ENCODE assay signal across 16 cellular contexts in the genomic region with DNA sequence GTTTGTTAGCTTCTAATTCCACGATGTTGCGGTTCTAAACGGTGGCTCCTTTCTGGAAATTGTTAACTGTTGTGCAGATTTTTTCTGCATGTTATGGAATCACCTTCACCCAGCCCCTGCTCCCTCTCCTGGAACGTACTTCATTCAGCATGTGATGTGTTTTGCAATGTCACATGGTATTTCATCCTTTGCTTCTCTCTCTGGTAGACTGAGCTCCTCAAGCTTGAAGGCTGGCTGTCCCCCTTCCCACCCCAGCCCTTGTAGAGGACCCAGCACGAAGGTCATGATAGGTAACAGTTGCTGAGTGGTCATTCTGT. TPM values are rescaled to one million over a fixed set of nuclear protein-coding genes. Genes with fewer than 3 reads are reported as not detected.
DNase-seq lines count a peak whose midpoint lies in the region; ATAC-seq and TF ChIP-seq lines count a peak whose summit lies in the region.
"Had no signal": no experiment of that assay in that cellular context is flagged by ENCODE, and none has a peak within 500 bp of the region (broad histone marks: within the 10 kb centered on the region; RNA-seq: fewer than 3 reads in every experiment).

No MANE protein-coding gene starts in this region.

- no CpG with 5 or more reads among the region's 5 CpGs for WGBS in trophoblast cell (ENCODE audit: extremely low coverage, insufficient coverage, insufficient read length)
- WGBS in prostate gland = 76% methylated on average over 5 of the region's 5 CpGs

- H2AFZ ChIP-seq in MM.1S (ENCODE audit: low read length) (no peak overlapping the region), trophoblast cell (ENCODE audit: insufficient read depth, low read length, poor library complexity) (no peak overlapping the region)

- no peak overlapping the region for H2AK5ac ChIP-seq in trophoblast cell (ENCODE audit: low read length)

- no peak overlapping the region for H2BK12ac ChIP-seq in trophoblast cell (ENCODE audit: low read length)

- H3K23ac ChIP-seq in trophoblast cell (ENCODE audit: low read length) = no peak overlapping the region

- peaks cover 8% of the 10 kb centered on the region for H3K79me1 ChIP-seq in trophoblast cell (ENCODE audit: low read length)

- H3F3A ChIP-seq in MM.1S (ENCODE audit: insufficient read depth, low read length) = no peaks in the 10 kb centered on the region

- intact Hi-C loops in prostate gland (cut with DNase I) = no loop called here

- TF ChIP-seq POLR2A in prostate gland (IDR thresholded peaks at IDR 0.05) = no peak

- H3K4me1 ChIP-seq in MM.1S (ENCODE audit: low read length) (peaks cover 7% of the 10 kb centered on the region; the same call in 1 of the 2 replicates), trophoblast cell (ENCODE audit: control insufficient read depth in 1 of 2, insufficient read depth in 2 of 2, low read length in 2 of 2) (peaks cover 8 to 12% of the 10 kb centered on the region in 2 experiments), prostate gland (replicated peaks) (peaks cover 16% of the 10 kb centered on the region)

- H3K4me3 Mint-ChIP-seq in activated T-cell treated with anti-CD3 and anti-CD28 coated beads, Interleukin-2, amount 50 U/mL, for 4 hours = peak overlapping the region; percentile 13
- H3K4me3 Mint-ChIP-seq in brain = peak overlapping the region; percentile 4 to 47 (median 18)

- no peaks in the 10 kb centered on the region for H3K9me3 Mint-ChIP-seq in activated T-cell treated with anti-CD3 and anti-CD28 coated beads, Interleukin-2, amount 50 U/mL, for 4 hours
- no peaks in the 10 kb centered on the region for H3K9me3 Mint-ChIP-seq in brain
- H3K9me3 Mint-ChIP-seq: activated T-helper 2 cell treated with anti-CD3 and anti-CD28 coated beads, Interferon-gamma antibody, Interleukin-2, Interleukin-4, amounts not matched to agents 10 μg/mL and 5 μg/mL and 100 μg/mL, durations not matched to agents 14 hours and 24 hours and 36 hours had no signal

- no peak overlapping the region for H4K91ac ChIP-seq in trophoblast cell (ENCODE audit: low read depth, low read length)

- peak overlapping the region in 3 of 5 experiments; percentile 6 to 35 (median 27) for H3K27ac Mint-ChIP-seq in brain

- H2BK5ac ChIP-seq in trophoblast cell (ENCODE audit: low read depth, low read length, poor library complexity) = no peak overlapping the region

- no peak for ATAC-seq in activated T-cell treated with anti-CD3 and anti-CD28 coated beads, Interleukin-2, amount 50 U/mL, for 4 hours
- ATAC-seq in HG02884 (IDR thresholded peaks at IDR 0.05; ENCODE audit: unreplicated experiment) = no peak
- ATAC-seq: left ventricle myocardium superior, PC-3 had no signal

- H2BK120ac ChIP-seq in trophoblast cell (ENCODE audit: insufficient read depth, low read length, poor library complexity) = no peak overlapping the region

- H3K27me3 Mint-ChIP-seq in activated T-cell treated with anti-CD3 and anti-CD28 coated beads, Interleukin-2, amount 50 U/mL, for 4 hours (ENCODE audit: low read depth) = no peaks in the 10 kb centered on the region
- H3K27me3 Mint-ChIP-seq in brain = peaks cover under 1% of the 10 kb centered on the region

- H3K4me2 ChIP-seq in MM.1S (ENCODE audit: low read depth, low read length) (no peak overlapping the region), trophoblast cell (ENCODE audit: low read length) (no peak overlapping the region)

- no peaks in the 10 kb centered on the region for H3K27me3 ChIP-seq in MM.1S (replicated peaks; ENCODE audit: insufficient read depth, low read length)
- H3K27me3 ChIP-seq in trophoblast cell (ENCODE audit: insufficient read depth, low read length) = no peaks in the 10 kb centered on the region
- H3K27me3 ChIP-seq in prostate gland (replicated peaks; ENCODE audit: insufficient read depth) = no peaks in the 10 kb centered on the region
- H3K27me3 ChIP-seq: brain microvascular endothelial cell, right atrium auricular region, tibial artery had no signal

- H3K4ac ChIP-seq in trophoblast cell (ENCODE audit: low read depth, low read length) = peak overlapping the region; percentile 13

- DNase-seq in activated T-cell treated with anti-CD3 and anti-CD28 coated beads, Interleukin-2, amount 50 U/mL, for 4 hours = no peak
- no peak for DNase-seq in activated T-cell treated with anti-CD3 and anti-CD28 coated beads, Interleukin-2, amount 50 U/mL, for 1 hour
- no peak for DNase-seq in MM.1S
- DNase-seq in trophoblast cell = no peak
- DNase-seq in prostate gland (ENCODE audit: low spot score) = no peak
- DNase-seq in DMS153 (lab: John Stamatoyannopoulos, UW) = no peak
- DNase-seq: brain microvascular endothelial cell, left ventricle myocardium superior, NCI-H2029 treated with DMSO at 0.1 percent for 48 hours, NCI-H526 treated with DMSO at 0.1 percent for 48 hours, PC-3 had no signal

- no peak overlapping the region for H3K18ac ChIP-seq in trophoblast cell (ENCODE audit: low read length)

- H4K20me1 ChIP-seq in MM.1S (ENCODE audit: insufficient read depth, low read length) = no peaks in the 10 kb centered on the region; the same call in 1 of the 2 replicates

- peaks cover 16% of the 10 kb centered on the region for H3K36me3 Mint-ChIP-seq in activated T-cell treated with anti-CD3 and anti-CD28 coated beads, Interleukin-2, amount 50 U/mL, for 4 hours (ENCODE audit: insufficient read depth)
- H3K36me3 Mint-ChIP-seq in brain = peaks cover 27% of the 10 kb centered on the region

- H3K9me2 ChIP-seq in MM.1S (replicated peaks; ENCODE audit: insufficient read depth, low read length) = no peaks in the 10 kb centered on the region

- no peak overlapping the region for H3K14ac ChIP-seq in trophoblast cell (ENCODE audit: low read length)

- H3K9ac ChIP-seq in MM.1S (ENCODE audit: low read length) (no peak overlapping the region), trophoblast cell (ENCODE audit: low read length) (no peak overlapping the region)

- peaks cover 76% of the 10 kb centered on the region for H3K4me1 Mint-ChIP-seq in activated T-cell treated with anti-CD3 and anti-CD28 coated beads, Interleukin-2, amount 50 U/mL, for 4 hours (ENCODE audit: low read depth)
- peaks cover 79% of the 10 kb centered on the region for H3K4me1 Mint-ChIP-seq in brain

- H3K27ac ChIP-seq in MM.1S (ENCODE audit: low read length) (peak overlapping the region; percentile 11; the same call in 1 of the 2 replicates), trophoblast cell (ENCODE audit: low read depth, low read length) (no peak overlapping the region), prostate gland (no peak overlapping the region)
- H3K27ac ChIP-seq: brain microvascular endothelial cell, right atrium auricular region, tibial artery had no signal

- H3K9me3 ChIP-seq in MM.1S (replicated peaks; ENCODE audit: insufficient read depth, low read length) = no peaks in the 10 kb centered on the region
- no peaks in the 10 kb centered on the region for H3K9me3 ChIP-seq in trophoblast cell (ENCODE audit: insufficient read depth, low read depth, low read length)
- H3K9me3 ChIP-seq in prostate gland = no peaks in the 10 kb centered on the region
- H3K9me3 ChIP-seq: right atrium auricular region, tibial artery had no signal

- H3K79me2 ChIP-seq in MM.1S (ENCODE audit: low read length) (peaks cover 85% of the 10 kb centered on the region), trophoblast cell (ENCODE audit: control insufficient read depth, insufficient read depth, low read length, poor library complexity) (peaks cover 26% of the 10 kb centered on the region)

- no peak overlapping the region for H3K4me3 ChIP-seq in MM.1S (ENCODE audit: low read length)
- H3K4me3 ChIP-seq in trophoblast cell (ENCODE audit: low read depth, low read length) = no peak overlapping the region
- H3K4me3 ChIP-seq in prostate gland = no peak overlapping the region
- H3K4me3 ChIP-seq: right atrium auricular region, tibial artery had no signal

- H4K8ac ChIP-seq in trophoblast cell (ENCODE audit: low read depth, low read length) = no peak overlapping the region

- TF ChIP-seq CTCF in MM.1S (IDR thresholded peaks at IDR 0.05; ENCODE audit: low read length) (no peak), brain (conservative IDR thresholded peaks at IDR 0.05) (no peak), prostate gland (IDR thresholded peaks at IDR 0.05) (no peak)

- H3K36me3 ChIP-seq in MM.1S (replicated peaks; ENCODE audit: insufficient read depth, low read length) (no peaks in the 10 kb centered on the region; the same call in 1 of the 2 replicates), trophoblast cell (ENCODE audit: control insufficient read depth in 1 of 2, insufficient read depth in 2 of 2, low read length in 2 of 2) (peaks cover 14 to 20% of the 10 kb centered on the region in 2 experiments), prostate gland (no peaks in the 10 kb centered on the region)
- H3K36me3 ChIP-seq: brain microvascular endothelial cell had no signal

- H4K12ac ChIP-seq in trophoblast cell (ENCODE audit: low read depth, low read length) = no peak overlapping the region

RNA-seq across cellular contexts. Expression of gene PPP2R2D, which starts 4.4 kb away (rescaled TPM):
- 10 to 100 TPM; 22.6 to 25.7 (median 24.1) TPM for total RNA-seq in activated T-cell treated with anti-CD3 and anti-CD28 coated beads, Interleukin-2, amount 50 U/mL, for 4 hours
- polyA plus RNA-seq in brain (ENCODE audit: insufficient read depth, low read depth, low replicate concordance) = 44.5 TPM
- 40.4 and 40.5 TPM in 2 replicates for polyA plus RNA-seq in trophoblast cell (2013)
- 10 to 100 TPM; 37.0 to 55.2 TPM for total RNA-seq in prostate gland
